ENCODE assay signal across 8 cellular contexts in the genomic region with DNA sequence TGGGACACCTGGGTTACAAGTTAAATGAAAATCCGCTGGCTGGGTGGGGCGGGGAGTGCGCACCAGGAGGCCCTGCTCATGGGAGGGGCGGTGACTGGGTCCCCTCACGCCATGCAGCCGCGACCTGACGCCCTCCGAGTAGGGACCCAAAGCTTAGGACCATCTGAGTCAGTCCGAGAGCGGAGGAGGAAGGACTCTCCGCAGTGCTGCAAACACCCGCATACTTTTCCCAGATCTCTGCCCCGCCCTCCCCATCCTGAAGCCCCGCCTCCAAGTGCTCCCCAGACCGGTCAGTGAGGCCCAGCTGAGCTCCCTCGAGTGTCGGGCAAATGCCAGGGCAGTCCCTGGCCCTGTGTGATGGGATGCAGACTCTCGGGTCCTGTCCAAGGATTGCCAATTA. TPM values are rescaled to one million over a fixed set of nuclear protein-coding genes. Genes with fewer than 3 reads are reported as not detected.
DNase-seq lines count a peak whose midpoint lies in the region; ATAC-seq, FAIRE-seq and TF ChIP-seq lines count a peak whose summit lies in the region.

No MANE protein-coding gene starts in this region.

- H4K20me1 ChIP-seq in H1 (replicated peaks in 1 of 2; ENCODE audit: control insufficient read depth in 1 of 2, insufficient read depth in 2 of 2, low read length in 2 of 2) (peaks cover 4 to 7% of the 10 kb centered on the region in 2 experiments), neural progenitor cell (ENCODE audit: low read depth) (peaks cover 80% of the 10 kb centered on the region)

- H2BK12ac ChIP-seq in H1 (ENCODE audit: low read depth, low read length), result peak overlapping the region; percentile 60; the same call in 1 of the 2 replicates

- H3K23me2 ChIP-seq in H1 (ENCODE audit: low read depth, low read length), result peaks cover 20% of the 10 kb centered on the region

- H2AFZ ChIP-seq in H1 (ENCODE audit: low read length), result no peak overlapping the region
- H2AFZ ChIP-seq in neural progenitor cell (replicated peaks), result no peak overlapping the region

- no peak for TF ChIP-seq POLR2A in H1 (IDR thresholded peaks at IDR 0.05; ENCODE audit: control extremely low read depth in 1 of 2, low read depth in 2 of 2, low read length in 2 of 2)

- H3K36me3 Mint-ChIP-seq in Caco-2 (ENCODE audit: insufficient read depth, unreplicated experiment) (no peaks in the 10 kb centered on the region), neural progenitor cell (no peaks in the 10 kb centered on the region)

- H3K9me3 ChIP-seq in Caco-2 (0 out of 2 replicates have a peak, but pooled peaks cover 4% of the 10 kb centered on the region), HUES64 (ENCODE audit: insufficient read depth, low read depth, low read length) (no peaks in the 10 kb centered on the region), H1 (ENCODE audit: insufficient read depth in 2 of 2, low read depth in 1 of 2, low read length in 1 of 2) (no peaks in the 10 kb centered on the region), neural progenitor cell (ENCODE audit: low read depth) (no peaks in the 10 kb centered on the region)

- H3K4me1 ChIP-seq in Caco-2, result no peaks in the 10 kb centered on the region; the same call in none of the 2 replicates
- peaks cover 27% of the 10 kb centered on the region for H3K4me1 ChIP-seq in HUES64 (ENCODE audit: insufficient read depth, low read length)
- H3K4me1 ChIP-seq in H1 (replicated peaks in 1 of 4; ENCODE audit: control insufficient read depth in 3 of 4, insufficient read depth in 4 of 4, low read length in 3 of 4), result peaks cover 12 to 54% (median 33%) of the 10 kb centered on the region in 4 experiments
- H3K4me1 ChIP-seq in neural progenitor cell, result peaks cover 19% of the 10 kb centered on the region

- H3F3A ChIP-seq in neural progenitor cell (ENCODE audit: low read depth), result peaks cover 13% of the 10 kb centered on the region

- H3K4me2 ChIP-seq in H1 (ENCODE audit: insufficient read depth in 1 of 2, low read depth in 2 of 2, low read length in 2 of 2) (peak overlapping the region; percentile 85 to 96), neural progenitor cell (peak overlapping the region; percentile 68)

- intact Hi-C loops in Caco-2 (cut with micrococcal nuclease; ENCODE audit: unreplicated experiment), result no loop called here

- 0 out of 2 replicates have a peak overlapping the region, but pooled peaks have one; percentile 61 for H2BK15ac ChIP-seq in H1 (ENCODE audit: low read length)

- no peaks in the 10 kb centered on the region for H3K79me1 ChIP-seq in H1 (ENCODE audit: low read depth, low read length)

- H3K27me3 ChIP-seq in Caco-2 (replicated peaks; ENCODE audit: control insufficient read depth, insufficient read depth, low read length) (peaks cover 2% of the 10 kb centered on the region), HUES64 (ENCODE audit: insufficient read depth, low read length) (peaks cover 100% of the 10 kb centered on the region), H1 (replicated peaks in 1 of 4; ENCODE audit: control insufficient read depth in 3 of 4, extremely low read depth in 1 of 4, insufficient read depth in 3 of 4, low read length in 3 of 4) (peaks cover 83 to 100% (median 98%) of the 10 kb centered on the region in 4 experiments), neural progenitor cell (peaks cover 100% of the 10 kb centered on the region)

- no peak for TF ChIP-seq RAD21 in H1 (IDR thresholded peaks at IDR 0.05 in 1 of 2, conservative IDR thresholded peaks at IDR 0.05 in 1 of 2; ENCODE audit: low read depth in 2 of 2, low read length in 2 of 2)

- no peak overlapping the region for H3K23ac ChIP-seq in H1 (ENCODE audit: insufficient read length)

- H3K27me3 Mint-ChIP-seq in Caco-2 (ENCODE audit: insufficient read depth, unreplicated experiment) (peaks cover 39% of the 10 kb centered on the region), neural progenitor cell (ENCODE audit: insufficient read depth, low read depth) (peaks cover 92% of the 10 kb centered on the region)

- H3K9ac ChIP-seq in HUES64 (ENCODE audit: low read depth, low read length), result no peak overlapping the region
- no peak overlapping the region for H3K9ac ChIP-seq in H1 (replicated peaks in 1 of 4; ENCODE audit: extremely low read depth in 1 of 4, low read depth in 3 of 4, low read length in 3 of 4)
- no peak overlapping the region for H3K9ac ChIP-seq in neural progenitor cell

- no peak overlapping the region for H3K14ac ChIP-seq in H1 (ENCODE audit: insufficient read length)

- no peak for TF ChIP-seq EP300 in H1 (IDR thresholded peaks at IDR 0.05; ENCODE audit: borderline replicate concordance in 1 of 2, low read depth in 2 of 2, low read length in 2 of 2)

- H4K5ac ChIP-seq in H1 (ENCODE audit: insufficient read length, low read depth, low read length), result no peak overlapping the region

- BruUV-seq in Caco-2 (replicated peaks; lab: Mats Ljungman, UMichigan), result no TSS peak

- POLR2A ChIA-PET in Caco-2 (lab: Charles Lee) (no interaction called here), H1 (lab: Charles Lee; ENCODE audit: partially characterized antibody) (interaction anchor here (1.2 to 2.0 kb wide), 2 partner anchors 9 to 46 kb away, joined by 3 to 5 read pairs; no protein-coding TSS in a partner anchor)

- TF ChIP-seq CTCF in Caco-2 (IDR thresholded peaks at IDR 0.05; ENCODE audit: insufficient read depth in 1 of 2, low read depth in 1 of 2, low read length in 1 of 2, severe bottlenecking in 1 of 2, unreplicated experiment in 1 of 2) (no peak), H1 (IDR thresholded peaks at IDR 0.05; ENCODE audit: control extremely low read depth in 1 of 3, insufficient read depth in 1 of 3, low read depth in 1 of 3, low read length in 3 of 3) (no peak), neural progenitor cell (IDR thresholded peaks at IDR 0.05) (no peak)

- no peaks in the 10 kb centered on the region for H3K79me2 ChIP-seq in H1 (ENCODE audit: control insufficient read depth in 1 of 2, insufficient read depth in 2 of 2, low read length in 2 of 2)
- H3K79me2 ChIP-seq in neural progenitor cell (ENCODE audit: low read depth), result no peaks in the 10 kb centered on the region

- no peak overlapping the region for H2BK5ac ChIP-seq in H1 (ENCODE audit: low read depth, low read length)

- no peak overlapping the region for H4K8ac ChIP-seq in H1 (ENCODE audit: extremely low read depth, insufficient read depth, low read length)

- H4K91ac ChIP-seq in H1 (replicated peaks; ENCODE audit: insufficient read length, low read length), result no peak overlapping the region

- H3K4me1 Mint-ChIP-seq in Caco-2 (ENCODE audit: low read depth, unreplicated experiment) (no peaks in the 10 kb centered on the region), neural progenitor cell (peaks cover 56% of the 10 kb centered on the region)

- H3K4ac ChIP-seq in H1 (replicated peaks; ENCODE audit: insufficient read length, low read depth, low read length), result no peak overlapping the region

- H3K18ac ChIP-seq in H1 (ENCODE audit: extremely low read depth, low read length), result no peak overlapping the region

- H3K36me3 ChIP-seq in Caco-2 (ENCODE audit: control insufficient read depth, insufficient read depth, low read length) (no peaks in the 10 kb centered on the region), HUES64 (ENCODE audit: insufficient read depth, low read length) (no peaks in the 10 kb centered on the region), H1 (ENCODE audit: control insufficient read depth in 2 of 4, insufficient read depth in 4 of 4, low read length in 3 of 4) (no peaks in the 10 kb centered on the region), neural progenitor cell (no peaks in the 10 kb centered on the region)

- H3K27ac Mint-ChIP-seq in Caco-2 (ENCODE audit: unreplicated experiment) (no peak overlapping the region), neural progenitor cell (no peak overlapping the region)

- H3K4me3 ChIP-seq in Caco-2 (ENCODE audit: low read depth, low read length) (peak overlapping the region; percentile 10), HUES64 (ENCODE audit: low read length) (peak overlapping the region; percentile 38), H1 (ENCODE audit: extremely low read depth in 1 of 4, insufficient read depth in 2 of 4, low read depth in 3 of 4, low read length in 4 of 4) (peak overlapping the region; percentile 20 to 60 (median 42); a peak in 6 of 8 replicates), neural progenitor cell (peak overlapping the region; percentile 35)

- no peak for ATAC-seq in HG02678 (IDR thresholded peaks at IDR 0.05; ENCODE audit: unreplicated experiment)
- ATAC-seq in GM18868 (IDR thresholded peaks at IDR 0.05; ENCODE audit: unreplicated experiment), result no peak
- no peak for ATAC-seq in GM21390 (IDR thresholded peaks at IDR 0.05; ENCODE audit: unreplicated experiment)

- H3K27ac ChIP-seq in HUES64 (ENCODE audit: low read depth, low read length) (no peak overlapping the region), H1 (ENCODE audit: low read depth, low read length) (no peak overlapping the region), neural progenitor cell (no peak overlapping the region)

- H3K56ac ChIP-seq in H1 (replicated peaks; ENCODE audit: insufficient read length, low read depth, low read length), result no peak overlapping the region

- DNase-seq in Caco-2, result no peak
- DNase-seq in H1 (ENCODE audit: low read depth in 1 of 2, low spot score in 2 of 2), result peak in 1 of 2 experiments; percentile 82
- DNase-seq in neural progenitor cell (ENCODE audit: low spot score), result peak; percentile 75
- no peak for DNase-seq in NCI-H2029 treated with DMSO at 0.1 percent for 48 hours (lab: John Stamatoyannopoulos, UW)

- no peak overlapping the region for H2BK120ac ChIP-seq in H1 (replicated peaks; ENCODE audit: low read depth, low read length)

- H3K9me3 Mint-ChIP-seq in Caco-2 (ENCODE audit: unreplicated experiment), result no peaks in the 10 kb centered on the region
- peaks cover 6% of the 10 kb centered on the region for H3K9me3 Mint-ChIP-seq in neural progenitor cell

- H3K4me3 Mint-ChIP-seq in Caco-2 (ENCODE audit: unreplicated experiment) (peak overlapping the region; percentile 51), neural progenitor cell (peak overlapping the region; percentile 76)

- CTCF ChIA-PET in Caco-2 (lab: Charles Lee) (interaction anchor here (0.5 kb wide), 1 partner anchor 219 kb away, joined by 4 read pairs; no protein-coding TSS in a partner anchor), H1 (lab: Charles Lee; ENCODE audit: partially characterized antibody) (interaction anchor here (0.8 to 3.2 kb wide), 10 partner anchors 26 to 172 kb away, joined by 3 to 14 read pairs (median 6); no protein-coding TSS in a partner anchor)

- no peak overlapping the region for H2BK20ac ChIP-seq in H1 (ENCODE audit: low read length)

- FAIRE-seq in H1 (lab: Jason Lieb, UNC), result no peak

- no peak overlapping the region for H2AK5ac ChIP-seq in H1 (ENCODE audit: low read depth, low read length)

- 3% methylated on average over 19 of the region's 19 CpGs for whole genome bisulfite sequencing in HUES64
- WGBS in H1 (ENCODE audit: extremely low coverage in 1 of 2, insufficient coverage in 1 of 2, insufficient read length in 1 of 2, insufficient replicate concordance in 2 of 2, low coverage in 1 of 2, low lambda C conversion rate in 2 of 2, missing lambda C conversion rate in 1 of 2), 2 experiments, result 3% methylated on average over 13 of the region's 19 CpGs; no CpG with 5 or more reads in 1 of the 2 experiments

RNA-seq across cellular contexts. Expression of gene FLI1, which starts 6.6 kb away (rescaled TPM):
- total RNA-seq in Caco-2 (2022) (not detected in 2 replicates), neural progenitor cell (ENCODE audit: low replicate concordance) (not detected in 2 replicates)
- polyA plus RNA-seq in HUES64 (2013, experiment 1 of 2), result 1.1 TPM
- polyA plus RNA-seq in HUES64 (2013, experiment 2 of 2), result 1.8 TPM
- total RNA-seq in H1 (2021; fragmentation: NEBNext Ultra II Directional; extraction: Animal tissue kit (Norgen Biotek cat#: 25700)), result 0.22 and 0.29 TPM in 2 replicates
- 0.18 and 0.30 TPM in 2 replicates for polyA plus RNA-seq in H1 (2011; rRNA removed)
- polyA plus RNA-seq in H1 (2011; cell fraction: cytosol; rRNA removed), result 0.21 TPM
- 0.14 TPM for polyA plus RNA-seq in H1 (2011; cell fraction: nucleus; rRNA removed)
- 0.15 to 0.58 TPM (median 0.43 TPM) in 3 of 4 replicates, not detected in the other for polyA plus RNA-seq in H1 (2012, experiment 1 of 2)
- polyA plus RNA-seq in H1 (2012, experiment 2 of 2), result 0.04 TPM
- 0.18 TPM for polyA plus RNA-seq in H1 (2013, experiment 1 of 2)
- polyA plus RNA-seq in H1 (2013, experiment 2 of 2), result 0.24 TPM
- polyA minus RNA-seq in H1 (2011; rRNA and poly(A)+ RNA removed), result 0.38 and 1.5 TPM in 2 replicates
- not detected for polyA minus RNA-seq in H1 (2011; cell fraction: cytosol; rRNA and poly(A)+ RNA removed)
- 0.50 TPM for polyA minus RNA-seq in H1 (2011; cell fraction: nucleus; rRNA and poly(A)+ RNA removed)
